In the genomic region with DNA sequence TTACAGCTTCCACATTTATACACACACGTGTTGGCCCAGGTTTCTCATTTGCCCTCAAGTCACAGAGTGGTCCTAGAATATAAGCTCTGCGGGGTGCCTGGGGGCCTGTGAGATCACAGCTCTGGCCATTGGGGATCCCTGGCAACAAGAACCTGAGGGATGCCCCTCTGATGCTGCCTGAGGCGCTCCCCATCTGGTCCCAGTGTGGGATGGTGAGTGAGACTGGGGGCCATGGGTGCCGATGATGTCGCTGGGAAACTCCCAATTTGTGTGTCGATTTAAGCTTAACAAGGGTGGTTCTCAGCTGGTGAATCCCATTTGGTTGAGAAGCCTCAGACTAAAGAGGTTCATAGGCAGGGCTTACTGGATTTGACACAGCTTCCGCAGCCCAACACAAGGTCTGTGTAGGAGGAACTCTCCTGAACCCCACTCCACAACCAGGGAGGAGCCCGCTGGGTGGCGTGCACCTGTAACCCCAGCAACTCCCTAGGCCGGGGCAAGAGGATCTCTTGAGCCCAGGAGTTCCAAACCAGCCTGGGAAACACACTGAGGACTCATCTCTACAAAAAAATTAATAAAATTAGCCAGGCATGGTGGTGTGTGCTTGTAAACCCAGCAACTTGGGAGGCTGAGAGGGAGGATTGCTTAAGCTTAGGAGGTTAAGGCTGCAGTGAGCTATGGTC, we compare ENCODE assay signal across 20 cellular contexts.
A peak's percentile ranks its signal among the peaks of the same experiment; 100 is the strongest.
DNase-seq lines count a peak whose midpoint lies in the region; ATAC-seq, FAIRE-seq and TF ChIP-seq lines count a peak whose summit lies in the region.
"Had no signal": no experiment of that assay in that cellular context is flagged by ENCODE, and none has a peak within 500 bp of the region (broad histone marks: within the 10 kb centered on the region; RNA-seq: fewer than 3 reads in every experiment).

No MANE protein-coding gene starts in this region.

- H3K36me3 Mint-ChIP-seq in MCF 10A (ENCODE audit: insufficient read depth, unreplicated experiment), result no peaks in the 10 kb centered on the region
- H3K36me3 Mint-ChIP-seq in dendritic cell treated with granulocyte-macrophage colony-stimulating factor and Interleukin-4, amounts not matched to agents 40 ng/mL and 50 ng/mL, for 4 days (ENCODE audit: low read depth), result no peaks in the 10 kb centered on the region
- H3K36me3 Mint-ChIP-seq: CD8-positive, alpha-beta T cell had no signal

- dilution Hi-C loops in mammary epithelial cell (cut with HindIII; ENCODE audit: low sequenced_read_pairs), result loop anchor here (5.0 kb wide), 3 partner anchors 48 to 73 kb away; no protein-coding TSS in a partner anchor

- H2AFZ ChIP-seq in mammary epithelial cell (ENCODE audit: low read depth, low read length), result no peak overlapping the region
- H2AFZ ChIP-seq in GM12878 (ENCODE audit: control insufficient read depth, low read depth, low read length), result no peak overlapping the region
- no peak overlapping the region for H2AFZ ChIP-seq in MM.1S (ENCODE audit: low read length)

- no peaks in the 10 kb centered on the region for H3F3A ChIP-seq in MM.1S (ENCODE audit: insufficient read depth, low read length)

- H3K27ac ChIP-seq in mammary epithelial cell (ENCODE audit: insufficient read depth, low read depth, low read length) (no peak overlapping the region), GM12878 (ENCODE audit: control insufficient read depth, insufficient read depth) (no peak overlapping the region), sigmoid colon (no peak overlapping the region), MM.1S (ENCODE audit: low read length) (no peak overlapping the region)
- H3K27ac ChIP-seq: BLaER1 treated with 17β-estradiol and CSF1 and Interleukin-3, amounts not matched to agents 10 nM and 100 nM; HL-60 had no signal

- POLR2A ChIA-PET in MCF 10A (lab: Yijun Ruan, JAX) (interaction anchor here (0.5 to 0.9 kb wide), 2 partner anchors 36 to 84 kb away, joined by 3 read pairs; no protein-coding TSS in a partner anchor), GM12878 (lab: Charles Lee) (interaction anchor here (0.6 to 1.0 kb wide), 2 partner anchors 9 to 46 kb away, joined by 3 to 8 read pairs; no protein-coding TSS in a partner anchor)

- no peak overlapping the region for H3K9ac ChIP-seq in mammary epithelial cell (ENCODE audit: insufficient read depth, low read length)
- H3K9ac ChIP-seq in GM12878 (ENCODE audit: control insufficient read depth, insufficient read depth, low read length), result no peak overlapping the region
- no peak overlapping the region for H3K9ac ChIP-seq in MM.1S (ENCODE audit: low read length)
- H3K9ac ChIP-seq: BLaER1 treated with 17β-estradiol and CSF1 and Interleukin-3, amounts not matched to agents 10 nM and 100 nM had no signal

- H4K20me1 ChIP-seq in mammary epithelial cell (ENCODE audit: insufficient read depth, low read length), result no peaks in the 10 kb centered on the region
- H4K20me1 ChIP-seq in GM12878 (ENCODE audit: control insufficient read depth, insufficient read depth), result no peaks in the 10 kb centered on the region
- no peaks in the 10 kb centered on the region for H4K20me1 ChIP-seq in MM.1S (ENCODE audit: insufficient read depth, low read length)
- H4K20me1 ChIP-seq: BLaER1 treated with 17β-estradiol and CSF1 and Interleukin-3, amounts not matched to agents 10 nM and 100 nM had no signal

- ATAC-seq in GM12878 (peak; percentile 44), GM21737 (IDR thresholded peaks at IDR 0.05; ENCODE audit: unreplicated experiment) (no peak)
- ATAC-seq: CD8-positive, alpha-beta T cell had no signal

- H3K27ac Mint-ChIP-seq in MCF 10A (ENCODE audit: low read depth, unreplicated experiment), result no peak overlapping the region
- H3K27ac Mint-ChIP-seq in dendritic cell treated with granulocyte-macrophage colony-stimulating factor and Interleukin-4, amounts not matched to agents 40 ng/mL and 50 ng/mL, for 4 days, result peak overlapping the region; percentile 62
- H3K27ac Mint-ChIP-seq: B cell; CD8-positive, alpha-beta T cell had no signal

- TF ChIP-seq CTCF in mammary epithelial cell (conservative IDR thresholded peaks at IDR 0.05 in 1 of 2, IDR thresholded peaks at IDR 0.05 in 1 of 2; ENCODE audit: extremely low read depth in 1 of 2, insufficient read depth in 1 of 2, low read depth in 1 of 2, low read length in 2 of 2) (no peak), MCF 10A (IDR thresholded peaks at IDR 0.05; ENCODE audit: unreplicated experiment) (no peak), GM12878 (IDR thresholded peaks at IDR 0.05 in 2 of 3, conservative IDR thresholded peaks at IDR 0.05 in 1 of 3; ENCODE audit: control insufficient read depth in 2 of 3, extremely low read depth in 1 of 3, insufficient read depth in 1 of 3, low read depth in 3 of 3, low read length in 3 of 3) (no peak), sigmoid colon (IDR thresholded peaks at IDR 0.05) (no peak), MM.1S (IDR thresholded peaks at IDR 0.05; ENCODE audit: low read length) (no peak)

- H3K27me3 Mint-ChIP-seq in MCF 10A (ENCODE audit: insufficient read depth, unreplicated experiment), result no peaks in the 10 kb centered on the region
- peaks cover 5% of the 10 kb centered on the region for H3K27me3 Mint-ChIP-seq in dendritic cell treated with granulocyte-macrophage colony-stimulating factor and Interleukin-4, amounts not matched to agents 40 ng/mL and 50 ng/mL, for 4 days
- H3K27me3 Mint-ChIP-seq: B cell had no signal

- H3K4me2 ChIP-seq in mammary epithelial cell (ENCODE audit: insufficient read depth, low read depth, low read length) (no peak overlapping the region), GM12878 (ENCODE audit: control insufficient read depth, insufficient read depth) (no peak overlapping the region), MM.1S (ENCODE audit: low read depth, low read length) (no peak overlapping the region)
- H3K4me2 ChIP-seq: BLaER1 treated with 17β-estradiol and CSF1 and Interleukin-3, amounts not matched to agents 10 nM and 100 nM had no signal

- no peaks in the 10 kb centered on the region for H3K79me2 ChIP-seq in mammary epithelial cell (ENCODE audit: insufficient read depth, low read length)
- no peaks in the 10 kb centered on the region for H3K79me2 ChIP-seq in GM12878 (ENCODE audit: control insufficient read depth, insufficient read depth, low read length)
- no peaks in the 10 kb centered on the region for H3K79me2 ChIP-seq in MM.1S (ENCODE audit: low read length)

- in situ Hi-C loops in mammary epithelial cell (cut with MboI; ENCODE audit: low sequenced_read_pairs in 2 of 2) (no loop called here), GM12878 (cut with MboI) (no loop called here)

- peak; percentile 16 for DNase-seq in mammary epithelial cell
- no peak for DNase-seq in MCF 10A (ENCODE audit: unreplicated experiment)
- no peak for DNase-seq in GM12878 (ENCODE audit: low read depth, low spot score)
- DNase-seq in sigmoid colon, result peak; percentile 38
- no peak for DNase-seq in NCI-H2171 (lab: John Stamatoyannopoulos, UW)
- no peak for DNase-seq in MM.1S
- DNase-seq: Calu3; CD8-positive, alpha-beta T cell; DMS 273 treated with DMSO at 0.1 percent for 48 hours; DMS53; DND-41; GDM1; GOT3; H9; KBM-7 had no signal

- no peak for TF ChIP-seq RAD21 in GM12878 (IDR thresholded peaks at IDR 0.05; ENCODE audit: insufficient read depth, low read depth, low read length)

- H3K9me3 Mint-ChIP-seq in MCF 10A (ENCODE audit: unreplicated experiment), result no peaks in the 10 kb centered on the region
- H3K9me3 Mint-ChIP-seq in dendritic cell treated with granulocyte-macrophage colony-stimulating factor and Interleukin-4, amounts not matched to agents 40 ng/mL and 50 ng/mL, for 4 days, result no peaks in the 10 kb centered on the region
- H3K9me3 Mint-ChIP-seq: CD8-positive, alpha-beta T cell; H9 had no signal

- H3K27me3 ChIP-seq in mammary epithelial cell (ENCODE audit: insufficient read depth, low read length) (no peaks in the 10 kb centered on the region), GM12878 (replicated peaks in 1 of 2; ENCODE audit: control insufficient read depth in 2 of 2, insufficient read depth in 2 of 2, low read length in 1 of 2) (no peaks in the 10 kb centered on the region), sigmoid colon (no peaks in the 10 kb centered on the region), MM.1S (replicated peaks; ENCODE audit: insufficient read depth, low read length) (no peaks in the 10 kb centered on the region)
- H3K27me3 ChIP-seq: BLaER1 treated with 17β-estradiol and CSF1 and Interleukin-3, amounts not matched to agents 10 nM and 100 nM had no signal

- H3K36me3 ChIP-seq in mammary epithelial cell (ENCODE audit: insufficient read depth, low read length) (no peaks in the 10 kb centered on the region), GM12878 (ENCODE audit: control insufficient read depth in 2 of 2, insufficient read depth in 2 of 2, low read length in 1 of 2) (no peaks in the 10 kb centered on the region), sigmoid colon (no peaks in the 10 kb centered on the region), MM.1S (replicated peaks; ENCODE audit: insufficient read depth, low read length) (no peaks in the 10 kb centered on the region)
- H3K36me3 ChIP-seq: BLaER1 treated with 17β-estradiol and CSF1 and Interleukin-3, amounts not matched to agents 10 nM and 100 nM had no signal

- WGBS in mammary epithelial cell (ENCODE audit: low coverage, missing lambda C conversion rate), result 96% methylated on average over 10 of the region's 10 CpGs
- 85% methylated on average over 10 of the region's 10 CpGs for WGBS in GM12878 (ENCODE audit: insufficient coverage, insufficient replicate concordance, low lambda C conversion rate, missing lambda C conversion rate)
- whole genome bisulfite sequencing in sigmoid colon, 2 donors, result 93% methylated on average over 10 of the region's 10 CpGs

- TF ChIP-seq EP300 in GM12878 (IDR thresholded peaks at IDR 0.05; ENCODE audit: borderline replicate concordance in 1 of 2, control insufficient read depth in 1 of 2, low read depth in 2 of 2, low read length in 2 of 2), result no peak
- no peak for TF ChIP-seq EP300 in sigmoid colon (IDR thresholded peaks at IDR 0.05)

- no peak overlapping the region for H3K4me3 Mint-ChIP-seq in MCF 10A (ENCODE audit: unreplicated experiment)
- H3K4me3 Mint-ChIP-seq in dendritic cell treated with granulocyte-macrophage colony-stimulating factor and Interleukin-4, amounts not matched to agents 40 ng/mL and 50 ng/mL, for 4 days, result no peak overlapping the region
- H3K4me3 Mint-ChIP-seq: B cell; CD8-positive, alpha-beta T cell; H9 had no signal

- H3K9me2 ChIP-seq in MM.1S (replicated peaks; ENCODE audit: insufficient read depth, low read length), result no peaks in the 10 kb centered on the region

- RAD21 ChIA-PET in GM12878 (lab: Charles Lee; ENCODE audit: unreplicated experiment), result interaction anchor here (0.5 to 1.9 kb wide), 3 partner anchors 9 to 82 kb away, joined by 3 to 7 read pairs (median 3); no protein-coding TSS in a partner anchor

- peaks cover 12% of the 10 kb centered on the region for H3K4me1 ChIP-seq in mammary epithelial cell (ENCODE audit: insufficient read depth, low read length)
- no peaks in the 10 kb centered on the region for H3K4me1 ChIP-seq in GM12878 (ENCODE audit: control insufficient read depth, insufficient read depth, low read length)
- peaks cover 0 to 5% (median 0%) of the 10 kb centered on the region in 4 donors for H3K4me1 ChIP-seq in sigmoid colon
- H3K4me1 ChIP-seq in MM.1S (ENCODE audit: low read length), result no peaks in the 10 kb centered on the region

- SMC1A ChIA-PET in GM12878 (lab: Charles Lee; ENCODE audit: uncharacterized antibody, unreplicated experiment), result interaction anchor here (0.7 to 4.4 kb wide), 2 partner anchors 7 to 38 kb away, joined by 3 to 24 read pairs; no protein-coding TSS in a partner anchor

- H3K4me3 ChIP-seq in mammary epithelial cell (replicated peaks in 1 of 3; ENCODE audit: insufficient read depth in 1 of 3, low read depth in 2 of 3, low read length in 3 of 3) (no peak overlapping the region), GM12878 (no peak overlapping the region), sigmoid colon (no peak overlapping the region), MM.1S (ENCODE audit: low read length) (no peak overlapping the region)
- H3K4me3 ChIP-seq: BLaER1 treated with 17β-estradiol and CSF1 and Interleukin-3, amounts not matched to agents 10 nM and 100 nM had no signal

- CTCF ChIA-PET in mammary epithelial cell (lab: Charles Lee; ENCODE audit: low non-redundant PET), result no interaction called here
- CTCF ChIA-PET in MCF 10A (lab: Yijun Ruan, JAX), result interaction anchor here (0.5 to 1.3 kb wide), 3 partner anchors 8 to 877 kb away, joined by 3 to 4 read pairs (median 3); no protein-coding TSS in a partner anchor
- CTCF ChIA-PET in GM12878 (lab: Yijun Ruan, JAX), result interaction anchor here (0.6 kb wide), 2 partner anchors 23 to 129 kb away, joined by 3 read pairs; no protein-coding TSS in a partner anchor

- TF ChIP-seq POLR2A in GM12878 (IDR thresholded peaks at IDR 0.05; ENCODE audit: low read depth, low read length) (no peak), sigmoid colon (IDR thresholded peaks at IDR 0.05) (no peak)

- H3K4me1 Mint-ChIP-seq in MCF 10A (ENCODE audit: insufficient read depth, unreplicated experiment), result peaks cover 10% of the 10 kb centered on the region
- peaks cover 36% of the 10 kb centered on the region for H3K4me1 Mint-ChIP-seq in dendritic cell treated with granulocyte-macrophage colony-stimulating factor and Interleukin-4, amounts not matched to agents 40 ng/mL and 50 ng/mL, for 4 days (ENCODE audit: low read depth)
- H3K4me1 Mint-ChIP-seq: B cell had no signal

- FAIRE-seq in GM12878 (lab: Jason Lieb, UNC), result no peak

- BruUV-seq in mammary epithelial cell (replicated peaks; lab: Mats Ljungman, UMichigan) (no TSS peak), MCF 10A (replicated peaks; lab: Mats Ljungman, UMichigan) (no TSS peak), GM12878 (replicated peaks; lab: Mats Ljungman, UMichigan) (no TSS peak)

- H3K9me3 ChIP-seq in mammary epithelial cell (replicated peaks; ENCODE audit: insufficient read depth, low read length), result no peaks in the 10 kb centered on the region
- H3K9me3 ChIP-seq in GM12878 (replicated peaks; ENCODE audit: control insufficient read depth, insufficient read depth, low read length), result no peaks in the 10 kb centered on the region
- H3K9me3 ChIP-seq in sigmoid colon, result no peaks in the 10 kb centered on the region
- H3K9me3 ChIP-seq in MM.1S (replicated peaks; ENCODE audit: insufficient read depth, low read length), result no peaks in the 10 kb centered on the region
- H3K9me3 ChIP-seq: BLaER1 treated with 17β-estradiol and CSF1 and Interleukin-3, amounts not matched to agents 10 nM and 100 nM had no signal

- intact Hi-C loops in mammary epithelial cell (cut with micrococcal nuclease) (no loop called here), MCF 10A (cut with micrococcal nuclease) (loop anchor here (10.0 kb wide), 1 partner anchor 64 kb away; the partner anchor contains the start of gene SIAH1), GM12878 (cut with micrococcal nuclease; ENCODE audit: unreplicated experiment) (no loop called here), sigmoid colon (cut with DNase I) (no loop called here)
- intact Hi-C loops in dendritic cell treated with granulocyte-macrophage colony-stimulating factor and Interleukin-4, amounts not matched to agents 40 ng/mL and 50 ng/mL, for 4 days (cut with micrococcal nuclease), result loop anchor here (5.0 kb wide), 1 partner anchor 42 kb away; no protein-coding TSS in a partner anchor

Comparison
In these comparisons a context has a peak if more than half of its experiments do, and no peak if none do; other contexts are left out.
1. DNase-seq: peak in mammary epithelial cell (single experiment) and sigmoid colon (single experiment); none in MCF 10A (single experiment), GM12878 (single experiment), NCI-H2171 (single experiment) and MM.1S (single experiment).
2. intact Hi-C loops: an anchor here in MCF 10A (10.0 kb wide) and dendritic cell treated with granulocyte-macrophage colony-stimulating factor and Interleukin-4, amounts not matched to agents 40 ng/mL and 50 ng/mL, for 4 days (5.0 kb wide); none called in mammary epithelial cell, GM12878 and sigmoid colon.